Comparison of ENCODE assay signal across 1 cellular context in the genomic region with DNA sequence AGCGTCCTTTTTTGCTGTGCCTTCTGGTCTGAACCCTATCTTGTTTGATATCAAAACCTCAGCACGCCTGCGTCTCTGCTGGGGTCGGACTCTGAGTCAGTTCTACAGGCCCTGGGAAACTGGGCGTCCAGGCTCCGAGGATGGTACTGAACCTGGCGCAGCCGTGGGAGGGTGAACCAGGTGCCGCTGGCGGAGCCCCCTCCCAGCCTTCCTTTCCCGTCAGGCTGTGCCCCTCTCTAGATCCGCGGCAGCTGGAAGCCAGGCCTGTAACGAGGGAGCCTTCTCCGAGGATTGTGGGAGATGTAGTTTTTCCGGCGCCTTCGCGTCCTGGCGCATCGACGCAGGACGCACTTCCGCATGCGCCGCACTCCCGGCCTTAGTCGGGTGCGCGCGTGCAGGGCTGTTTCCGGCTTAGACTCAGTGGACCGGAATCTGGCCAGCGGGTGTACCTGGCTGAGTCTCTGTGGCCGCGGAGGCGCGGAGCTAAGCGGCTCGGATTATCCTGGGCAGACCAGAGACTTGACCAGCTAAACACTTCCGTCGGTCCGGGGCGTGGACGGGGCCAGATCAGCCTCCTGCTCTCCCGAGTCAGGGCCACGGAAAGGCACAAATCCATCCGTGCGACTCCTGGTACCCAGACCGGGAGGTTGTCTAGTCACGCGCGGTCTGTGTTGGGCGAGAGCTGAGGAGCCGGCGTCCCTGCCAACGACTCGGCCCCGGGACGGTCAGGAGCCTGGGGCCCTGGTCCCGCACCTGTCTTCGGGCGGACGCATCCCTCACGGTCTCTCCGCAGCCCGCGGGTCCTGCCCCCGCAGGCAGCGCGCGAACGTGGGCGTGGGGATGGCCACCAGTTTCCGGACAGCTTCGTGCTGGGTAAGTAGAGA.
A peak's percentile ranks its signal among the peaks of the same experiment; 100 is the strongest.
TF ChIP-seq lines count a peak whose summit lies in the region.

Gene ZNF26, plus strand, starts transcription at position 367 of the 884 bp plus-strand sequence. Its CDS starts 474 bp downstream, at position 841.

TF ChIP-seq in H1, 55 proteins besides CTCF, POLR2A, EP300 and RAD21:
- TF ChIP-seq SRF (IDR thresholded peaks at IDR 0.05; ENCODE audit: low read depth, low read length) (peak; percentile 91), YY1 (IDR thresholded peaks at IDR 0.05; ENCODE audit: low read depth, low read length) (0 out of 2 replicates have a peak, but pooled peaks have one; percentile 42), NRF1 (IDR thresholded peaks at IDR 0.05; ENCODE audit: low read depth, low read length) (no peak), ATF3 (IDR thresholded peaks at IDR 0.05; ENCODE audit: insufficient read depth, low read depth, low read length) (peak; percentile 96), JUND (IDR thresholded peaks at IDR 0.05; ENCODE audit: low read length) (no peak), TAF7 (optimal IDR thresholded peaks at IDR 0.05; ENCODE audit: borderline replicate concordance, low read depth, low read length) (peak; percentile 89), PHF8 (conservative IDR thresholded peaks at IDR 0.05; ENCODE audit: low read depth, low read length) (peak; percentile 83), SIX5 (IDR thresholded peaks at IDR 0.05; ENCODE audit: low read depth, low read length) (peak; percentile 92), SIN3A (conservative IDR thresholded peaks at IDR 0.05 in 1 of 2, IDR thresholded peaks at IDR 0.05 in 1 of 2; ENCODE audit: low read depth in 1 of 2, low read length in 2 of 2) (peak; percentile 89 to 98), SP4 (IDR thresholded peaks at IDR 0.05; ENCODE audit: low read length) (peak; percentile 70; the same call in 1 of the 2 replicates), BRCA1 (IDR thresholded peaks at IDR 0.05; ENCODE audit: low read depth, low read length) (no peak), ASH2L (IDR thresholded peaks at IDR 0.05; ENCODE audit: low read length) (peak; percentile 79), RFX5 (IDR thresholded peaks at IDR 0.05; ENCODE audit: borderline replicate concordance, low read depth, low read length) (no peak), SAP30 (IDR thresholded peaks at IDR 0.05; ENCODE audit: insufficient read depth, insufficient replicate concordance, low read length) (peak; percentile 74), GTF2F1 (IDR thresholded peaks at IDR 0.05; ENCODE audit: borderline replicate concordance, low read depth, low read length) (0 out of 2 replicates have a peak, but pooled peaks have one; percentile 37), MAX (IDR thresholded peaks at IDR 0.05) (peak; percentile 98), CREB1 (IDR thresholded peaks at IDR 0.05) (peak; percentile 99), CHD2 (IDR thresholded peaks at IDR 0.05; ENCODE audit: low read length) (peak; percentile 75), TCF12 (IDR thresholded peaks at IDR 0.05; ENCODE audit: low read depth, low read length) (0 out of 2 replicates have a peak, but pooled peaks have one; percentile 60), TBP (IDR thresholded peaks at IDR 0.05; ENCODE audit: low read depth, low read length) (peak; percentile 87), E2F6 (IDR thresholded peaks at IDR 0.05) (peak; percentile 70), RNF2 (IDR thresholded peaks at IDR 0.05; ENCODE audit: borderline replicate concordance, low read depth, low read length, missing control alignments, poor library complexity, severe bottlenecking) (no peak), SP1 (IDR thresholded peaks at IDR 0.05; ENCODE audit: low read depth, low read length) (peak; percentile 34; the same call in 1 of the 2 replicates), POLR2AphosphoS5 (IDR thresholded peaks at IDR 0.05; ENCODE audit: low read depth, low read length) (peak; percentile 92), TAF1 (IDR thresholded peaks at IDR 0.05; ENCODE audit: low read depth, low read length) (peak; percentile 95), KDM4A (IDR thresholded peaks at IDR 0.05; ENCODE audit: low read depth, low read length, severe bottlenecking) (peak; percentile 99), FOSL1 (IDR thresholded peaks at IDR 0.05; ENCODE audit: insufficient read depth, low read depth, low read length) (no peak), GABPA (IDR thresholded peaks at IDR 0.05; ENCODE audit: borderline replicate concordance, insufficient read depth, low read length) (peak; percentile 97), RXRA (IDR thresholded peaks at IDR 0.05; ENCODE audit: insufficient read depth, low read depth, low read length) (no peak), EZH2 (IDR thresholded peaks at IDR 0.05; ENCODE audit: low read depth, low read length, severe bottlenecking) (no peak), BACH1 (IDR thresholded peaks at IDR 0.05; ENCODE audit: low read length) (no peak)
